Comparison of ENCODE assay signal across 10 cellular contexts in genomic region chr11:5291207-5291838, GRCh38. TPM values are rescaled to one million over a fixed set of nuclear protein-coding genes. Genes with fewer than 3 reads are reported as not detected.
A peak's percentile ranks its signal among the peaks of the same experiment; 100 is the strongest.
DNase-seq lines count a peak whose midpoint lies in the region; ATAC-seq, FAIRE-seq and TF ChIP-seq lines count a peak whose summit lies in the region.
"Had no signal": no experiment of that assay in that cellular context is flagged by ENCODE, and none has a peak within 500 bp of the region (broad histone marks: within the 10 kb centered on the region; RNA-seq: fewer than 3 reads in every experiment).

No MANE protein-coding gene starts in this region.

- TF ChIP-seq CTCF in MCF 10A (IDR thresholded peaks at IDR 0.05; ENCODE audit: unreplicated experiment), result peak; percentile 68
- no peak for TF ChIP-seq CTCF in breast epithelium (IDR thresholded peaks at IDR 0.05)
- TF ChIP-seq CTCF in endothelial cell of umbilical vein (IDR thresholded peaks at IDR 0.05; ENCODE audit: extremely low read depth in 1 of 2, insufficient read depth in 1 of 2, low read depth in 1 of 2, low read length in 2 of 2), result peak; percentile 55 to 64

- no peak overlapping the region for H3K4me2 ChIP-seq in endothelial cell of umbilical vein (ENCODE audit: insufficient read depth, low read length)

- no peaks in the 10 kb centered on the region for H3K9me3 ChIP-seq in breast epithelium
- no peaks in the 10 kb centered on the region for H3K9me3 ChIP-seq in endothelial cell of umbilical vein (replicated peaks; ENCODE audit: control insufficient read depth, insufficient read depth, low read length)
- H3K9me3 ChIP-seq in effector memory CD4-positive, alpha-beta T cell (ENCODE audit: control insufficient read depth, low read length), result no peaks in the 10 kb centered on the region

- POLR2A ChIA-PET in MCF 10A (lab: Yijun Ruan, JAX), result no interaction called here
- POLR2A ChIA-PET in endothelial cell of umbilical vein (lab: Charles Lee), result no interaction called here

- peak; percentile 54 for DNase-seq in MCF 10A (ENCODE audit: unreplicated experiment)
- DNase-seq in breast epithelium (ENCODE audit: low spot score in 2 of 2), result no peak
- peak; percentile 5 to 19 for DNase-seq in NCI-H1930 (lab: John Stamatoyannopoulos, UW)
- DNase-seq in endothelial cell of umbilical vein (ENCODE audit: low read depth, low spot score), result peak; percentile 32
- no peak for DNase-seq in activated effector memory CD4-positive, alpha-beta T cell treated with anti-CD3 and anti-CD28 coated beads, Interleukin-2, amount 50 U/mL, for 16 hours
- no peak for DNase-seq in posterior vena cava (ENCODE audit: low spot score)
- no peak for DNase-seq in effector memory CD4-positive, alpha-beta T cell

- no peaks in the 10 kb centered on the region for H3K4me1 ChIP-seq in breast epithelium
- H3K4me1 ChIP-seq in endothelial cell of umbilical vein (ENCODE audit: control insufficient read depth, extremely low read depth, insufficient read depth, low read length), result no peaks in the 10 kb centered on the region
- H3K4me1 ChIP-seq in effector memory CD4-positive, alpha-beta T cell (ENCODE audit: control insufficient read depth, insufficient read depth, low read length, poor library complexity, severe bottlenecking), result no peaks in the 10 kb centered on the region

- H3K9me3 Mint-ChIP-seq in MCF 10A (ENCODE audit: unreplicated experiment), result no peaks in the 10 kb centered on the region

- H3K27ac ChIP-seq in breast epithelium, result no peak overlapping the region
- no peak overlapping the region for H3K27ac ChIP-seq in endothelial cell of umbilical vein (ENCODE audit: insufficient read depth, low read depth, low read length)
- H3K27ac ChIP-seq in effector memory CD4-positive, alpha-beta T cell (ENCODE audit: insufficient read depth, low read length, poor library complexity, severe bottlenecking), result no peak overlapping the region

- H3K27me3 ChIP-seq in breast epithelium (no peaks in the 10 kb centered on the region), endothelial cell of umbilical vein (ENCODE audit: control insufficient read depth in 2 of 2, insufficient read depth in 2 of 2, low read length in 2 of 2) (no peaks in the 10 kb centered on the region)
- no peaks in the 10 kb centered on the region for H3K27me3 ChIP-seq in effector memory CD4-positive, alpha-beta T cell (replicated peaks; ENCODE audit: control insufficient read depth, insufficient read depth, low read length, poor library complexity, severe bottlenecking)

- intact Hi-C loops in MCF 10A (cut with micrococcal nuclease), result loop anchor here (1.0 to 5.0 kb wide), 5 partner anchors 87 to 664 kb away; partner anchors contain the start of gene OR52N2
- intact Hi-C loops in breast epithelium (cut with DNase I; ENCODE audit: low total_unique reads), result no loop called here
- intact Hi-C loops in endothelial cell of umbilical vein (cut with micrococcal nuclease), result loop anchor here (1.0 to 5.0 kb wide), 3 partner anchors 87 to 167 kb away; partner anchors contain the start of gene OR51M1
- intact Hi-C loops in posterior vena cava (cut with DNase I), result no loop called here

- H2AFZ ChIP-seq in endothelial cell of umbilical vein (ENCODE audit: low read depth, low read length), result no peak overlapping the region

- no peaks in the 10 kb centered on the region for H3K36me3 ChIP-seq in breast epithelium
- H3K36me3 ChIP-seq in endothelial cell of umbilical vein (ENCODE audit: control insufficient read depth in 2 of 2, extremely low read depth in 1 of 2, insufficient read depth in 2 of 2, low read length in 2 of 2), result no peaks in the 10 kb centered on the region
- H3K36me3 ChIP-seq in effector memory CD4-positive, alpha-beta T cell (ENCODE audit: control insufficient read depth, insufficient read depth, low read length), result no peaks in the 10 kb centered on the region

- H3K36me3 Mint-ChIP-seq in MCF 10A (ENCODE audit: insufficient read depth, unreplicated experiment), result no peaks in the 10 kb centered on the region

- TF ChIP-seq POLR2A in breast epithelium (IDR thresholded peaks at IDR 0.05), result no peak
- no peak for TF ChIP-seq POLR2A in endothelial cell of umbilical vein (IDR thresholded peaks at IDR 0.05; ENCODE audit: low read depth, low read length)

- H3K27me3 Mint-ChIP-seq in MCF 10A (ENCODE audit: insufficient read depth, unreplicated experiment), result peaks cover 13% of the 10 kb centered on the region

- dilution Hi-C loops in endothelial cell of umbilical vein (cut with MboI; ENCODE audit: extremely low pct_ligation_motif_present, low sequenced_read_pairs), result no loop called here

- peak; percentile 88 for ATAC-seq in HG02623 (IDR thresholded peaks at IDR 0.05; ENCODE audit: unreplicated experiment)

- peak; percentile 63 for FAIRE-seq in endothelial cell of umbilical vein (lab: Jason Lieb, UNC)
- FAIRE-seq: endometrium had no signal

- BruUV-seq in MCF 10A (replicated peaks; lab: Mats Ljungman, UMichigan), result no TSS peak
- no TSS peak for BruUV-seq in endothelial cell of umbilical vein (replicated peaks; lab: Mats Ljungman, UMichigan)

- CTCF ChIA-PET in MCF 10A (lab: Yijun Ruan, JAX) (interaction anchor here (0.7 to 4.2 kb wide), 18 partner anchors 8 to 272 kb away, joined by 3 to 24 read pairs (median 4); partner anchors contain the start of gene OR51B4), endothelial cell of umbilical vein (lab: Charles Lee) (interaction anchor here (0.6 to 2.1 kb wide), 14 partner anchors 9 to 656 kb away, joined by 3 to 18 read pairs (median 4); partner anchors contain the start of genes OR51D1 and OR51V1)

- no peaks in the 10 kb centered on the region for H3K9me1 ChIP-seq in endothelial cell of umbilical vein (replicated peaks; ENCODE audit: control insufficient read depth, extremely low read depth, insufficient read depth, low read length)

- no peak overlapping the region for H3K4me3 Mint-ChIP-seq in MCF 10A (ENCODE audit: unreplicated experiment)

- H4K20me1 ChIP-seq in endothelial cell of umbilical vein (replicated peaks; ENCODE audit: control insufficient read depth, extremely low read depth, insufficient read depth, low read length), result no peaks in the 10 kb centered on the region

- H3K27ac Mint-ChIP-seq in MCF 10A (ENCODE audit: low read depth, unreplicated experiment), result no peak overlapping the region

- H3K4me1 Mint-ChIP-seq in MCF 10A (ENCODE audit: insufficient read depth, unreplicated experiment), result no peaks in the 10 kb centered on the region

- H3K4me3 ChIP-seq in breast epithelium (no peak overlapping the region), endothelial cell of umbilical vein (replicated peaks in 1 of 3; ENCODE audit: insufficient read depth in 1 of 3, low read depth in 1 of 3, low read length in 3 of 3) (no peak overlapping the region)
- H3K4me3 ChIP-seq in effector memory CD4-positive, alpha-beta T cell (ENCODE audit: insufficient read depth, low read depth, low read length, poor library complexity, severe bottlenecking), result no peak overlapping the region

- no peaks in the 10 kb centered on the region for H3K79me2 ChIP-seq in endothelial cell of umbilical vein (ENCODE audit: control insufficient read depth, insufficient read depth, low read length)

- H3K9ac ChIP-seq in endothelial cell of umbilical vein (replicated peaks; ENCODE audit: extremely low read depth, insufficient read depth, low read length), result no peak overlapping the region

RNA-seq across cellular contexts. Expression of gene OR51B4, which starts 10.4 kb away (rescaled TPM):
- total RNA-seq in MCF 10A (2022), result not detected in 2 replicates
- total RNA-seq in breast epithelium, result under 1 TPM in 1 of 3 donors, not detected in 2; 0.48 TPM
- total RNA-seq in endothelial cell of umbilical vein, result not detected in 2 replicates
- 0.08 TPM in 1 of 2 replicates, not detected in the other for polyA plus RNA-seq in endothelial cell of umbilical vein
- not detected in 2 replicates for polyA plus RNA-seq in endothelial cell of umbilical vein (2011; cell fraction: cytosol; rRNA removed)
- polyA plus RNA-seq in endothelial cell of umbilical vein (2011; cell fraction: nucleus; rRNA removed), result 0.21 TPM in 1 of 2 replicates, not detected in the other
- polyA plus RNA-seq in endothelial cell of umbilical vein (2012), result not detected in 2 replicates
- 0.85 and 3.4 TPM in 2 replicates for polyA minus RNA-seq in endothelial cell of umbilical vein
- not detected for polyA minus RNA-seq in endothelial cell of umbilical vein (2011; cell fraction: cytosol; rRNA and poly(A)+ RNA removed)
- 0.48 TPM in 1 of 2 replicates, not detected in the other for polyA minus RNA-seq in endothelial cell of umbilical vein (2011; cell fraction: nucleus; rRNA and poly(A)+ RNA removed)
- under 1 TPM in 1 of 2 donors, not detected in 1; 0.46 TPM for total RNA-seq in posterior vena cava
- total RNA-seq: temporal lobe had no signal

RNA-seq across cellular contexts. Expression of gene HBE1, which starts 21.6 kb away (rescaled TPM):
- total RNA-seq in MCF 10A (2022) (not detected in 2 replicates), breast epithelium (not detected), endothelial cell of umbilical vein (not detected in 2 replicates), posterior vena cava (not detected)
- 0.32 and 0.37 TPM in 2 replicates for polyA plus RNA-seq in endothelial cell of umbilical vein
- polyA plus RNA-seq in endothelial cell of umbilical vein (2011; cell fraction: cytosol; rRNA removed), result 0.23 TPM in 1 of 2 replicates, not detected in the other
- 0.60 TPM in 1 of 2 replicates, not detected in the other for polyA plus RNA-seq in endothelial cell of umbilical vein (2011; cell fraction: nucleus; rRNA removed)
- polyA plus RNA-seq in endothelial cell of umbilical vein (2012), result not detected in 2 replicates
- 29.2 and 51.1 TPM in 2 replicates for polyA minus RNA-seq in endothelial cell of umbilical vein
- polyA minus RNA-seq in endothelial cell of umbilical vein (2011; cell fraction: cytosol; rRNA and poly(A)+ RNA removed), result 3.0 TPM
- 2.3 TPM in 1 of 2 replicates, not detected in the other for polyA minus RNA-seq in endothelial cell of umbilical vein (2011; cell fraction: nucleus; rRNA and poly(A)+ RNA removed)

RNA-seq across cellular contexts. Expression of gene OR51B2, which starts 32.8 kb away (rescaled TPM):
- total RNA-seq in MCF 10A (2022) (not detected in 2 replicates), breast epithelium (1 to 10 TPM in 1 of 3 donors, not detected in 2; 1.6 TPM), endothelial cell of umbilical vein (not detected in 2 replicates), posterior vena cava (not detected)
- polyA plus RNA-seq in endothelial cell of umbilical vein, result not detected in 2 replicates
- polyA plus RNA-seq in endothelial cell of umbilical vein (2011; cell fraction: cytosol; rRNA removed), result not detected in 2 replicates
- polyA plus RNA-seq in endothelial cell of umbilical vein (2011; cell fraction: nucleus; rRNA removed), result not detected in 2 replicates
- not detected in 2 replicates for polyA plus RNA-seq in endothelial cell of umbilical vein (2012)
- polyA minus RNA-seq in endothelial cell of umbilical vein, result 0.36 TPM in 1 of 2 replicates, not detected in the other
- not detected for polyA minus RNA-seq in endothelial cell of umbilical vein (2011; cell fraction: cytosol; rRNA and poly(A)+ RNA removed)
- 0.48 and 1.2 TPM in 2 replicates for polyA minus RNA-seq in endothelial cell of umbilical vein (2011; cell fraction: nucleus; rRNA and poly(A)+ RNA removed)

RNA-seq across cellular contexts. Expression of gene HBG2, which starts 36.7 kb away (rescaled TPM):
- not detected in 2 replicates for total RNA-seq in MCF 10A (2022)
- total RNA-seq in breast epithelium, result not detected
- not detected in 2 replicates for total RNA-seq in endothelial cell of umbilical vein
- polyA plus RNA-seq in endothelial cell of umbilical vein, result 1.2 TPM in 1 of 2 replicates, not detected in the other
- 0.28 TPM in 1 of 2 replicates, not detected in the other for polyA plus RNA-seq in endothelial cell of umbilical vein (2011; cell fraction: cytosol; rRNA removed)
- 1.2 TPM in 1 of 2 replicates, not detected in the other for polyA plus RNA-seq in endothelial cell of umbilical vein (2011; cell fraction: nucleus; rRNA removed)
- polyA plus RNA-seq in endothelial cell of umbilical vein (2012), result not detected in 2 replicates
- 70.4 and 217 TPM in 2 replicates for polyA minus RNA-seq in endothelial cell of umbilical vein
- 4.9 TPM for polyA minus RNA-seq in endothelial cell of umbilical vein (2011; cell fraction: cytosol; rRNA and poly(A)+ RNA removed)
- polyA minus RNA-seq in endothelial cell of umbilical vein (2011; cell fraction: nucleus; rRNA and poly(A)+ RNA removed), result 1.0 and 1.2 TPM in 2 replicates
- total RNA-seq in posterior vena cava, result under 1 TPM in 1 of 2 donors, not detected in 1; 0.71 TPM

RNA-seq across cellular contexts. Expression of gene HBG1, which starts 41.7 kb away (rescaled TPM):
- total RNA-seq in MCF 10A (2022), result not detected in 2 replicates
- total RNA-seq in breast epithelium, result not detected
- not detected in 2 replicates for total RNA-seq in endothelial cell of umbilical vein
- 0.72 TPM in 1 of 2 replicates, not detected in the other for polyA plus RNA-seq in endothelial cell of umbilical vein
- 0.13 TPM in 1 of 2 replicates, not detected in the other for polyA plus RNA-seq in endothelial cell of umbilical vein (2011; cell fraction: cytosol; rRNA removed)
- 0.43 TPM in 1 of 2 replicates, not detected in the other for polyA plus RNA-seq in endothelial cell of umbilical vein (2011; cell fraction: nucleus; rRNA removed)
- not detected in 2 replicates for polyA plus RNA-seq in endothelial cell of umbilical vein (2012)
- 73.3 and 97.9 TPM in 2 replicates for polyA minus RNA-seq in endothelial cell of umbilical vein
- polyA minus RNA-seq in endothelial cell of umbilical vein (2011; cell fraction: cytosol; rRNA and poly(A)+ RNA removed), result 4.7 TPM
- 0.72 TPM in 1 of 2 replicates, not detected in the other for polyA minus RNA-seq in endothelial cell of umbilical vein (2011; cell fraction: nucleus; rRNA and poly(A)+ RNA removed)
- not detected for total RNA-seq in posterior vena cava

Comparison
In these comparisons a context has a peak if more than half of its experiments do, and no peak if none do; other contexts are left out.
1. DNase-seq: peak in MCF 10A (single experiment), NCI-H1930 (2 of 2) and endothelial cell of umbilical vein (single experiment); none in breast epithelium (0 of 2), activated effector memory CD4-positive, alpha-beta T cell treated with anti-CD3 and anti-CD28 coated beads, Interleukin-2, amount 50 U/mL, for 16 hours (single experiment), posterior vena cava (single experiment) and effector memory CD4-positive, alpha-beta T cell (0 of 3).
2. CTCF ChIP-seq: peak in MCF 10A (single experiment) and endothelial cell of umbilical vein (2 of 2); none in breast epithelium (0 of 3).
3. intact Hi-C loops: an anchor here in MCF 10A (1.0 to 5.0 kb wide) and endothelial cell of umbilical vein (1.0 to 5.0 kb wide); none called in breast epithelium and posterior vena cava.